Comparison of ENCODE assay signal across 15 cellular contexts in genomic region chr5:6273090-6273735, GRCh38.
DNase-seq lines count a peak whose midpoint lies in the region; ATAC-seq lines count a peak whose summit lies in the region.
"Had no signal": no experiment of that assay in that cellular context is flagged by ENCODE, and none has a peak within 500 bp of the region (broad histone marks: within the 10 kb centered on the region; RNA-seq: fewer than 3 reads in every experiment).

No MANE protein-coding gene starts in this region.

- DNase-seq in OCI-M1 (lab: John Stamatoyannopoulos, UW) (no peak), HT-29 (ENCODE audit: low spot score) (no peak)
- DNase-seq in T-helper 2 cell treated with Interferon-gamma antibody and Interleukin-4, amounts not matched to agents 5 μg/mL and 100 μg/mL, for 36 hours (ENCODE audit: low spot score), result no peak
- no peak for DNase-seq in activated CD4-positive, CD25-positive, alpha-beta regulatory T cell (lab: John Stamatoyannopoulos, UW)
- DNase-seq: DMS79; islet precursor cell; NCI-H1436 treated with DMSO at 0.1 percent for 48 hours; NCI-H748 treated with DMSO at 0.1 percent for 48 hours; SHP77; stimulated activated CD4-positive, alpha-beta T cell treated with anti-CD3 and anti-CD28 coated beads, Interleukin-2, amount 100 ng/mL, for 24 hours; stimulated activated naive CD4-positive, alpha-beta T cell had no signal

- no peak overlapping the region for H3K27ac Mint-ChIP-seq in T-helper 2 cell treated with Interferon-gamma antibody and Interleukin-4, amounts not matched to agents 5 μg/mL and 100 μg/mL, for 36 hours

- H3K27me3 Mint-ChIP-seq in T-helper 2 cell treated with Interferon-gamma antibody and Interleukin-4, amounts not matched to agents 5 μg/mL and 100 μg/mL, for 36 hours (ENCODE audit: low read depth), result no peaks in the 10 kb centered on the region

- ATAC-seq in GM18502 (IDR thresholded peaks at IDR 0.05; ENCODE audit: poor library complexity, unreplicated experiment) (peak; percentile 77), GM19452 (IDR thresholded peaks at IDR 0.05; ENCODE audit: unreplicated experiment) (peak; percentile 46), HG02798 (IDR thresholded peaks at IDR 0.05; ENCODE audit: poor library complexity, unreplicated experiment) (peak; percentile 78), HG03565 (IDR thresholded peaks at IDR 0.05; ENCODE audit: unreplicated experiment) (peak; percentile 71)

- no peaks in the 10 kb centered on the region for H3K36me3 Mint-ChIP-seq in T-helper 2 cell treated with Interferon-gamma antibody and Interleukin-4, amounts not matched to agents 5 μg/mL and 100 μg/mL, for 36 hours (ENCODE audit: low read depth)

- H3K9me3 Mint-ChIP-seq in T-helper 2 cell treated with Interferon-gamma antibody and Interleukin-4, amounts not matched to agents 5 μg/mL and 100 μg/mL, for 36 hours, result no peaks in the 10 kb centered on the region

- no peaks in the 10 kb centered on the region for H3K4me1 Mint-ChIP-seq in T-helper 2 cell treated with Interferon-gamma antibody and Interleukin-4, amounts not matched to agents 5 μg/mL and 100 μg/mL, for 36 hours (ENCODE audit: low read depth)

- no peak overlapping the region for H3K4me3 Mint-ChIP-seq in T-helper 2 cell treated with Interferon-gamma antibody and Interleukin-4, amounts not matched to agents 5 μg/mL and 100 μg/mL, for 36 hours
